In genomic region chr10:110110338-110110737, GRCh38 we compare ENCODE assay signal across 21 cellular contexts.
A peak's percentile ranks its signal among the peaks of the same experiment; 100 is the strongest.
DNase-seq lines count a peak whose midpoint lies in the region; ATAC-seq and TF ChIP-seq lines count a peak whose summit lies in the region.
"Had no signal": no experiment of that assay in that cellular context is flagged by ENCODE, and none has a peak within 500 bp of the region (broad histone marks: within the 10 kb centered on the region; RNA-seq: fewer than 3 reads in every experiment).

No MANE protein-coding gene starts in this region.

- WGBS in esophagus muscularis mucosa: 96% methylated on average over 3 of the region's 3 CpGs

- no peak overlapping the region for H3K4me3 ChIP-seq in esophagus muscularis mucosa
- H3K4me3 ChIP-seq: K562, uterus had no signal

- peaks cover 10% of the 10 kb centered on the region for H3K4me1 Mint-ChIP-seq in activated T-cell treated with anti-CD3 and anti-CD28 coated beads, Interleukin-2, amount 50 U/mL, for 72 hours (ENCODE audit: low read depth)
- H3K4me1 Mint-ChIP-seq in central memory CD8-positive, alpha-beta T cell: peaks cover 14% of the 10 kb centered on the region

- no peaks in the 10 kb centered on the region for H3K9me3 Mint-ChIP-seq in activated T-cell treated with anti-CD3 and anti-CD28 coated beads, Interleukin-2, amount 50 U/mL, for 72 hours
- no peaks in the 10 kb centered on the region for H3K9me3 Mint-ChIP-seq in central memory CD8-positive, alpha-beta T cell

- H3K36me3 Mint-ChIP-seq in activated T-cell treated with anti-CD3 and anti-CD28 coated beads, Interleukin-2, amount 50 U/mL, for 72 hours (ENCODE audit: insufficient read depth in 2 of 2): peaks cover 6 to 12% of the 10 kb centered on the region in 2 donors
- H3K36me3 Mint-ChIP-seq in central memory CD8-positive, alpha-beta T cell (ENCODE audit: insufficient read depth): peaks cover 35% of the 10 kb centered on the region

- peak overlapping the region; percentile 36 for H3K27ac Mint-ChIP-seq in activated T-cell treated with anti-CD3 and anti-CD28 coated beads, Interleukin-2, amount 50 U/mL, for 72 hours
- H3K27ac Mint-ChIP-seq in central memory CD8-positive, alpha-beta T cell (ENCODE audit: low read depth): peak overlapping the region; percentile 62

- H3K27ac ChIP-seq in substantia nigra (ENCODE audit: low read depth, low read length, poor library complexity, severe bottlenecking): no peak overlapping the region
- H3K27ac ChIP-seq in esophagus muscularis mucosa (replicated peaks in 1 of 4): no peak overlapping the region
- H3K27ac ChIP-seq: uterus had no signal

- no peaks in the 10 kb centered on the region for H3K9me3 ChIP-seq in esophagus muscularis mucosa
- H3K9me3 ChIP-seq: uterus had no signal

- no peak for TF ChIP-seq CTCF in esophagus muscularis mucosa (IDR thresholded peaks at IDR 0.05)

- no peaks in the 10 kb centered on the region for H3K27me3 ChIP-seq in esophagus muscularis mucosa
- H3K27me3 ChIP-seq: uterus had no signal

- TF ChIP-seq EP300 in esophagus muscularis mucosa (IDR thresholded peaks at IDR 0.05): no peak

- H3K4me3 Mint-ChIP-seq in activated T-cell treated with anti-CD3 and anti-CD28 coated beads, Interleukin-2, amount 50 U/mL, for 72 hours: no peak overlapping the region
- H3K4me3 Mint-ChIP-seq in central memory CD8-positive, alpha-beta T cell: no peak overlapping the region

- ATAC-seq in activated T-cell treated with anti-CD3 and anti-CD28 coated beads, Interleukin-2, amount 50 U/mL, for 72 hours (replicated peaks in 1 of 2): peak; percentile 66 to 71
- peak; percentile 62 for ATAC-seq in GM19463 (IDR thresholded peaks at IDR 0.05; ENCODE audit: unreplicated experiment)
- no peak for ATAC-seq in central memory CD8-positive, alpha-beta T cell (replicated peaks; ENCODE audit: extremely low read depth, poor library complexity, severe bottlenecking)
- peak; percentile 61 for ATAC-seq in stimulated activated naive CD8-positive, alpha-beta T cell treated with anti-CD3 and anti-CD28 coated beads, Interleukin-15, Interleukin-2, amounts not matched to agents 100 U/mL and 50 U/mL, for 24 hours
- ATAC-seq: K562 had no signal

- no peaks in the 10 kb centered on the region for H3K27me3 Mint-ChIP-seq in activated T-cell treated with anti-CD3 and anti-CD28 coated beads, Interleukin-2, amount 50 U/mL, for 72 hours (ENCODE audit: low read depth)
- no peaks in the 10 kb centered on the region for H3K27me3 Mint-ChIP-seq in central memory CD8-positive, alpha-beta T cell

- peaks cover 6 to 32% (median 18%) of the 10 kb centered on the region in 4 donors for H3K36me3 ChIP-seq in esophagus muscularis mucosa
- H3K36me3 ChIP-seq: uterus had no signal

- no peak for TF ChIP-seq POLR2A in esophagus muscularis mucosa (IDR thresholded peaks at IDR 0.05; ENCODE audit: low read depth)

- no peak for DNase-seq in activated T-cell treated with anti-CD3 and anti-CD28 coated beads, Interleukin-2, amount 50 U/mL, for 72 hours
- DNase-seq in activated T-cell treated with anti-CD3 and anti-CD28 coated beads for 4 hours: no peak
- DNase-seq in central memory CD8-positive, alpha-beta T cell (ENCODE audit: low spot score in 2 of 2): no peak
- DNase-seq in stimulated activated naive CD8-positive, alpha-beta T cell treated with anti-CD3 and anti-CD28 coated beads, Interleukin-15, Interleukin-2, amounts not matched to agents 100 U/mL and 50 U/mL, for 24 hours: no peak
- no peak for DNase-seq in substantia nigra (lab: John Stamatoyannopoulos, UW)
- DNase-seq in RPMI8226: no peak
- no peak for DNase-seq in esophagus muscularis mucosa (ENCODE audit: extremely low spot score)
- DNase-seq: activated CD4-positive, alpha-beta T cell treated with anti-CD3 and anti-CD28 coated beads for 48 hours; anterior cingulate cortex; Calu3; cerebellar nuclear complex; effector memory CD4-positive, alpha-beta T cell; islet precursor cell; MV-4-11; NCI-H2081; NCI-H510A; SIG-M5; T1000; uterus had no signal

- intact Hi-C loops in esophagus muscularis mucosa (cut with DNase I): no loop called here

- H3K4me1 ChIP-seq in esophagus muscularis mucosa: peaks cover 0 to 4% (median 0%) of the 10 kb centered on the region in 4 donors
- H3K4me1 ChIP-seq: uterus had no signal
